Comparison of ENCODE assay signal across 30 cellular contexts in the genomic region with DNA sequence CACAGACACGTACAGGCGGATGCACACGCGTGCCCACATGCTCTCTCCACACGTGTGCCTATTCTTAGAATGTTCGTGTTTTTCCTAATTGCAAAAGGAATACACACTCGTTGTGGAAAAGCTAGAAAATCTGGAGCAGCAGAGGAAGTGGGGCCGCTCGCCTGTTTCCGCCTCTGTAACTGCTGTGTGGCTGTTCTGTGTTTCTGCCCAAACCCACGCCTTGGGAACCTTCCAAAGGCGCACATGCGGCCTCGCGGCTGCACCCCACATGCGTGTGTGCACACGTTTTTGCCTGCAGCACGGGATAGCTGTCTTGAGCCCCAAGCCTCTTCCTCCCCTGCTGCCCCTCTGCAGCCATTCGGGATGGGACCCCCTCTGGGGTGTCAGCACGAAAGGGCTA. TPM values are rescaled to one million over a fixed set of nuclear protein-coding genes. Genes with fewer than 3 reads are reported as not detected.
"Had no signal": no experiment of that assay in that cellular context is flagged by ENCODE, and none has a peak within 500 bp of the region (broad histone marks: within the 10 kb centered on the region; RNA-seq: fewer than 3 reads in every experiment).

No MANE protein-coding gene starts in this region.

- H3K4me3 ChIP-seq: colonic mucosa, dorsolateral prefrontal cortex, esophagus muscularis mucosa, gastrocnemius medialis, lung, neural progenitor cell, thyroid gland, upper lobe of right lung had no signal

- H3K9me3 ChIP-seq: colonic mucosa, esophagus muscularis mucosa, gastrocnemius medialis, thyroid gland, upper lobe of right lung had no signal

- H3K27ac ChIP-seq: colonic mucosa, esophagus muscularis mucosa, gastrocnemius medialis, neural progenitor cell, thyroid gland, upper lobe of right lung had no signal

- H3K27me3 ChIP-seq: colonic mucosa, neural progenitor cell, thyroid gland had no signal

- H3K4me3 Mint-ChIP-seq: activated naive CD4-positive, alpha-beta T cell treated with anti-CD3 and anti-CD28 coated beads for 36 hours; activated naive CD8-positive, alpha-beta T cell treated with anti-CD3 and anti-CD28 coated beads, Interleukin-2, amount 10 ng/mL, durations not matched to agents 7 days and 5 days; effector memory CD8-positive, alpha-beta T cell; naive thymus-derived CD8-positive, alpha-beta T cell; neural progenitor cell had no signal

- H2AFZ ChIP-seq: neural progenitor cell had no signal

- ATAC-seq: effector memory CD8-positive, alpha-beta T cell; gastrocnemius medialis; left lobe of liver; naive thymus-derived CD8-positive, alpha-beta T cell; upper lobe of right lung had no signal

- H3K27ac Mint-ChIP-seq: activated naive CD4-positive, alpha-beta T cell treated with anti-CD3 and anti-CD28 coated beads for 36 hours; activated naive CD8-positive, alpha-beta T cell treated with anti-CD3 and anti-CD28 coated beads, Interleukin-2, amount 10 ng/mL, durations not matched to agents 7 days and 5 days; effector memory CD8-positive, alpha-beta T cell; neural progenitor cell; progenitor cell of endocrine pancreas had no signal

- H3K9me3 Mint-ChIP-seq: activated naive CD4-positive, alpha-beta T cell treated with anti-CD3 and anti-CD28 coated beads for 36 hours; activated naive CD8-positive, alpha-beta T cell treated with anti-CD3 and anti-CD28 coated beads, Interleukin-2, amount 10 ng/mL, durations not matched to agents 7 days and 5 days; effector memory CD8-positive, alpha-beta T cell; naive thymus-derived CD8-positive, alpha-beta T cell; neural progenitor cell had no signal

- H3K9ac ChIP-seq: neural progenitor cell had no signal

- H3K36me3 ChIP-seq: colonic mucosa, gastrocnemius medialis, neural progenitor cell, thyroid gland, upper lobe of right lung had no signal

- H3K4me2 ChIP-seq: neural progenitor cell had no signal

- DNase-seq: activated CD4-positive, alpha-beta T cell treated with anti-CD3 and anti-CD28 coated beads for 4 hours; activated CD4-positive, alpha-beta T cell treated with anti-CD3 and anti-CD28 coated beads, Interleukin-2, amount 50 U/mL, for 48 hours; activated CD4-positive, CD25-positive, alpha-beta regulatory T cell; activated effector memory CD4-positive, alpha-beta T cell treated with Interleukin-2 at 50 U/mL for 16 hours; activated naive CD4-positive, alpha-beta T cell treated with anti-CD3 and anti-CD28 coated beads for 36 hours; activated naive CD8-positive, alpha-beta T cell treated with anti-CD3 and anti-CD28 coated beads, Interleukin-2, amount 10 ng/mL, durations not matched to agents 7 days and 5 days; activated T-cell treated with anti-CD3 and anti-CD28 coated beads, Interleukin-2, amount 50 U/mL, for 48 hours; amniotic stem cell; colonic mucosa; effector memory CD8-positive, alpha-beta T cell; gastrocnemius medialis; head of caudate nucleus; islet precursor cell; naive thymus-derived CD8-positive, alpha-beta T cell; stimulated activated CD4-positive, alpha-beta T cell treated with anti-CD3 and anti-CD28 coated beads, Interleukin-4, amount 100 ng/mL, for 24 hours; stimulated activated naive CD4-positive, alpha-beta T cell treated with Interleukin-2 at 50 U/mL for 16 hours; T-helper 9 cell; thyroid gland had no signal

- H3K27me3 Mint-ChIP-seq: activated naive CD8-positive, alpha-beta T cell treated with anti-CD3 and anti-CD28 coated beads, Interleukin-2, amount 10 ng/mL, durations not matched to agents 7 days and 5 days; effector memory CD8-positive, alpha-beta T cell; naive thymus-derived CD8-positive, alpha-beta T cell had no signal

- H3K4me1 ChIP-seq: colonic mucosa, esophagus muscularis mucosa, gastrocnemius medialis, neural progenitor cell, thyroid gland, upper lobe of right lung had no signal

- H3K36me3 Mint-ChIP-seq: neural progenitor cell had no signal

RNA-seq across cellular contexts. Expression of gene BHLHE23, which starts 42.1 kb away (rescaled TPM):
- total RNA-seq: activated CD8-positive, alpha-beta memory T cell treated with anti-CD3 and anti-CD28 coated beads for 36 hours; activated naive CD4-positive, alpha-beta T cell treated with anti-CD3 and anti-CD28 coated beads for 36 hours; activated naive CD8-positive, alpha-beta T cell treated with anti-CD3 and anti-CD28 coated beads, Interleukin-2, amount 10 ng/mL, durations not matched to agents 7 days and 5 days; bronchial epithelial cell; colonic mucosa; dorsolateral prefrontal cortex; endothelial cell of umbilical vein; esophagus muscularis mucosa; gastrocnemius medialis; left lobe of liver; lung; naive thymus-derived CD8-positive, alpha-beta T cell; osteoblast; progenitor cell of endocrine pancreas; T-helper 1 cell treated with Interleukin-12 subunit alpha and Interleukin-12 subunit beta and Interleukin-4 antibody, amounts not matched to agents 30 ng/mL and 1 ng/mL, for 36 hours; thyroid gland; upper lobe of right lung had no signal
- polyA plus RNA-seq: endothelial cell of umbilical vein; lung; naive thymus-derived CD8-positive, alpha-beta T cell had no signal
